ENCODE assay signal across 20 cellular contexts in the genomic region with DNA sequence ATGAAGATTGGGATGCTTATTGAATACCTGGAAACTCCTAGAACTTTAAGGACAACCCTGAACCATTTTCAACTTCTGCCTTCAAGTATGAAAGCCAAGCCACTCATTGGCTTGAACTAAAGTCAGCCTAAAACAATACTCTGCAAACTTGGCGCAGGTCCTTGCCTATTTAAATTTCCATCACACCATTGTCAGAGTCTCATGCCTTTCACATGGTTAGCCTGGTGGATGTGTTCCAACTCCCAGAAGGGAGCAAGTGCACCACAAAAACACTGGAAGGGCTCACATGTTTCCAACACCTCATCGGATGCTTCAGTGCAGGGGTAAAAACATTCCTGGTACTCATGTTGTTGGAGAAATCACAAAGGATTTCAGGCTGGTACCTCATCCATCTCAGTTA.
DNase-seq lines count a peak whose midpoint lies in the region; TF ChIP-seq lines count a peak whose summit lies in the region.
"Had no signal": no experiment of that assay in that cellular context is flagged by ENCODE, and none has a peak within 500 bp of the region (broad histone marks: within the 10 kb centered on the region; RNA-seq: fewer than 3 reads in every experiment).

No MANE protein-coding gene starts in this region.

- TF ChIP-seq CTCF in fibroblast of villous mesenchyme (IDR thresholded peaks at IDR 0.05; ENCODE audit: insufficient read depth, low read depth, low read length) (no peak), prostate gland (IDR thresholded peaks at IDR 0.05) (no peak)

- peak; percentile 44 to 76 for DNase-seq in NCI-H446 (lab: John Stamatoyannopoulos, UW)
- peak; percentile 86 for DNase-seq in astrocyte of the hippocampus (ENCODE audit: low read depth, low spot score)
- DNase-seq in fibroblast of villous mesenchyme (ENCODE audit: low read depth) = peak; percentile 10
- peak; percentile 97 for DNase-seq in stromal cell of bone marrow (ENCODE audit: low read depth)
- no peak for DNase-seq in NK-92 (lab: John Stamatoyannopoulos, UW; ENCODE audit: unreplicated experiment)
- DNase-seq in NOMO-1 treated with dmso at 0.1 percent for 144 hours (lab: John Stamatoyannopoulos, UW; ENCODE audit: unreplicated experiment) = no peak
- no peak for DNase-seq in prostate gland (ENCODE audit: low spot score)
- DNase-seq: activated CD4-positive, alpha-beta memory T cell treated with anti-CD3 and anti-CD28 coated beads for 36 hours; activated T-cell treated with anti-CD3 and anti-CD28 coated beads, Interleukin-2, amount 50 U/mL, for 4 hours; effector CD8-positive, alpha-beta T cell; glutamatergic neuron; KBM-7; NCI-H1105; NCI-H2171; NCI-H82; ovary; T-cell had no signal

- H3K4me3 ChIP-seq in fibroblast of villous mesenchyme (ENCODE audit: low read depth, low read length) (no peak overlapping the region), prostate gland (no peak overlapping the region)
- H3K4me3 ChIP-seq: ovary, thyroid gland had no signal

- WGBS in prostate gland = 84% methylated on average over 2 of the region's 2 CpGs

- no peaks in the 10 kb centered on the region for H3K27me3 ChIP-seq in prostate gland (replicated peaks; ENCODE audit: insufficient read depth)
- H3K27me3 ChIP-seq: ovary, thyroid gland had no signal

- intact Hi-C loops in prostate gland (cut with DNase I) = no loop called here

- no peaks in the 10 kb centered on the region for H3K9me3 ChIP-seq in prostate gland
- H3K9me3 ChIP-seq: ovary, thyroid gland had no signal

- H3K36me3 ChIP-seq in prostate gland = no peaks in the 10 kb centered on the region
- H3K36me3 ChIP-seq: ovary, thyroid gland had no signal

- no peaks in the 10 kb centered on the region for H3K4me1 ChIP-seq in prostate gland (replicated peaks)

- no peak overlapping the region for H3K27ac ChIP-seq in prostate gland
- H3K27ac ChIP-seq: HL-60, ovary, RWPE1, thyroid gland had no signal

- no peak for TF ChIP-seq POLR2A in prostate gland (IDR thresholded peaks at IDR 0.05)

Comparison
In these comparisons a context has a peak if more than half of its experiments do, and no peak if none do; other contexts are left out.
1. DNase-seq: peak in NCI-H446 (2 of 2), astrocyte of the hippocampus (single experiment), fibroblast of villous mesenchyme (single experiment) and stromal cell of bone marrow (single experiment); none in NK-92 (single experiment), NOMO-1 treated with dmso at 0.1 percent for 144 hours (single experiment) and prostate gland (single experiment).